Comparison of ENCODE assay signal across 12 cellular contexts in genomic region chr7:40008218-40008815, GRCh38. TPM values are rescaled to one million over a fixed set of nuclear protein-coding genes. Genes with fewer than 3 reads are reported as not detected.
DNase-seq lines count a peak whose midpoint lies in the region; ATAC-seq lines count a peak whose summit lies in the region.
"Had no signal": no experiment of that assay in that cellular context is flagged by ENCODE, and none has a peak within 500 bp of the region (broad histone marks: within the 10 kb centered on the region; RNA-seq: fewer than 3 reads in every experiment).

No MANE protein-coding gene starts in this region.

- H3K9me3 ChIP-seq in CD4-positive, CD25-positive, alpha-beta regulatory T cell (ENCODE audit: control insufficient read depth in 2 of 2, low read length in 2 of 2): no peaks in the 10 kb centered on the region
- no peaks in the 10 kb centered on the region for H3K9me3 ChIP-seq in MG63

- no peaks in the 10 kb centered on the region for H3K27me3 Mint-ChIP-seq in CD4-positive, CD25-positive, alpha-beta regulatory T cell
- H3K27me3 Mint-ChIP-seq in activated T-helper 1 cell treated with anti-CD3 and anti-CD28 coated beads, Interleukin-12 subunit alpha, Interleukin-12 subunit beta, Interleukin-2, Interleukin-4 antibody, amounts not matched to agents 30 ng/mL and 10 ng/mL and 1 ng/mL, durations not matched to agents 14 hours and 24 hours and 36 hours (ENCODE audit: insufficient read depth): no peaks in the 10 kb centered on the region
- H3K27me3 Mint-ChIP-seq: activated B cell treated with CpG ODN at 0.5 μM for 24 hours, naive B cell had no signal

- H3K36me3 Mint-ChIP-seq in CD4-positive, CD25-positive, alpha-beta regulatory T cell: peaks cover 32% of the 10 kb centered on the region
- peaks cover 16% of the 10 kb centered on the region for H3K36me3 Mint-ChIP-seq in activated T-helper 1 cell treated with anti-CD3 and anti-CD28 coated beads, Interleukin-12 subunit alpha, Interleukin-12 subunit beta, Interleukin-2, Interleukin-4 antibody, amounts not matched to agents 30 ng/mL and 10 ng/mL and 1 ng/mL, durations not matched to agents 14 hours and 24 hours and 36 hours (ENCODE audit: low read depth)

- intact Hi-C loops in activated T-helper 1 cell treated with anti-CD3 and anti-CD28 coated beads, Interleukin-12 subunit alpha, Interleukin-12 subunit beta, Interleukin-2, Interleukin-4 antibody, amounts not matched to agents 30 ng/mL and 10 ng/mL and 1 ng/mL, durations not matched to agents 14 hours and 24 hours and 36 hours (cut with micrococcal nuclease): no loop called here

- peak overlapping the region in 2 of 3 donors; percentile 15 to 25 for H3K27ac Mint-ChIP-seq in CD4-positive, CD25-positive, alpha-beta regulatory T cell
- no peak overlapping the region for H3K27ac Mint-ChIP-seq in activated T-helper 1 cell treated with anti-CD3 and anti-CD28 coated beads, Interleukin-12 subunit alpha, Interleukin-12 subunit beta, Interleukin-2, Interleukin-4 antibody, amounts not matched to agents 30 ng/mL and 10 ng/mL and 1 ng/mL, durations not matched to agents 14 hours and 24 hours and 36 hours
- H3K27ac Mint-ChIP-seq: activated B cell treated with CpG ODN at 0.5 μM for 24 hours had no signal

- DNase-seq in CD4-positive, CD25-positive, alpha-beta regulatory T cell: no peak
- DNase-seq in MG63 (peak; percentile 8), dermis blood vessel endothelial cell (peak; percentile 21), left kidney (ENCODE audit: low read depth, low spot score) (peak; percentile 9), DMS53 treated with DMSO at 0.1 percent for 48 hours (lab: John Stamatoyannopoulos, UW; ENCODE audit: unreplicated experiment) (no peak)
- DNase-seq in activated T-helper 1 cell treated with anti-CD3 and anti-CD28 coated beads, Interleukin-12 subunit alpha, Interleukin-12 subunit beta, Interleukin-2, Interleukin-4 antibody, amounts not matched to agents 30 ng/mL and 10 ng/mL and 1 ng/mL, durations not matched to agents 14 hours and 24 hours and 36 hours (ENCODE audit: low spot score): no peak
- DNase-seq: activated B cell treated with CpG ODN at 0.5 μM for 24 hours; activated effector memory CD4-positive, alpha-beta T cell treated with Interleukin-2 at 50 U/mL for 16 hours; naive B cell; NCI-H510A treated with DMSO at 0.1 percent for 48 hours had no signal

- peaks cover 11 to 20% (median 14%) of the 10 kb centered on the region in 4 donors for H3K4me1 Mint-ChIP-seq in CD4-positive, CD25-positive, alpha-beta regulatory T cell
- H3K4me1 Mint-ChIP-seq in activated T-helper 1 cell treated with anti-CD3 and anti-CD28 coated beads, Interleukin-12 subunit alpha, Interleukin-12 subunit beta, Interleukin-2, Interleukin-4 antibody, amounts not matched to agents 30 ng/mL and 10 ng/mL and 1 ng/mL, durations not matched to agents 14 hours and 24 hours and 36 hours (ENCODE audit: low read depth): peaks cover 9% of the 10 kb centered on the region

- no peak overlapping the region for H3K4me3 Mint-ChIP-seq in CD4-positive, CD25-positive, alpha-beta regulatory T cell
- no peak overlapping the region for H3K4me3 Mint-ChIP-seq in activated T-helper 1 cell treated with anti-CD3 and anti-CD28 coated beads, Interleukin-12 subunit alpha, Interleukin-12 subunit beta, Interleukin-2, Interleukin-4 antibody, amounts not matched to agents 30 ng/mL and 10 ng/mL and 1 ng/mL, durations not matched to agents 14 hours and 24 hours and 36 hours
- H3K4me3 Mint-ChIP-seq: activated B cell treated with CpG ODN at 0.5 μM for 24 hours, naive B cell had no signal

- H3K4me3 ChIP-seq in CD4-positive, CD25-positive, alpha-beta regulatory T cell (ENCODE audit: low read depth, low read length): no peak overlapping the region
- H3K4me3 ChIP-seq in MG63: no peak overlapping the region

- H3K4me1 ChIP-seq in CD4-positive, CD25-positive, alpha-beta regulatory T cell (ENCODE audit: control insufficient read depth, insufficient read depth, low read length, poor library complexity, severe bottlenecking): no peaks in the 10 kb centered on the region

- ATAC-seq in CD4-positive, CD25-positive, alpha-beta regulatory T cell (ENCODE audit: low read depth in 2 of 2): no peak
- ATAC-seq in HG03280 (IDR thresholded peaks at IDR 0.05; ENCODE audit: unreplicated experiment) (no peak), GM18858 (IDR thresholded peaks at IDR 0.05; ENCODE audit: unreplicated experiment) (no peak)

- H3K36me3 ChIP-seq in CD4-positive, CD25-positive, alpha-beta regulatory T cell (ENCODE audit: control insufficient read depth, insufficient read depth, low read length): peaks cover 35% of the 10 kb centered on the region
- peaks cover 12% of the 10 kb centered on the region for H3K36me3 ChIP-seq in MG63

- H3K9me3 Mint-ChIP-seq in CD4-positive, CD25-positive, alpha-beta regulatory T cell: peaks cover 0 to 1% (median 0%) of the 10 kb centered on the region in 7 donors
- H3K9me3 Mint-ChIP-seq in activated T-helper 1 cell treated with anti-CD3 and anti-CD28 coated beads, Interleukin-12 subunit alpha, Interleukin-12 subunit beta, Interleukin-2, Interleukin-4 antibody, amounts not matched to agents 30 ng/mL and 10 ng/mL and 1 ng/mL, durations not matched to agents 14 hours and 24 hours and 36 hours: no peaks in the 10 kb centered on the region
- H3K9me3 Mint-ChIP-seq: activated B cell treated with CpG ODN at 0.5 μM for 24 hours, naive B cell had no signal

- no peak overlapping the region for H3K27ac ChIP-seq in CD4-positive, CD25-positive, alpha-beta regulatory T cell (ENCODE audit: insufficient read depth, low read length, poor library complexity, severe bottlenecking)

- no peaks in the 10 kb centered on the region for H3K27me3 ChIP-seq in CD4-positive, CD25-positive, alpha-beta regulatory T cell (ENCODE audit: control insufficient read depth, insufficient read depth, low read length)
- no peaks in the 10 kb centered on the region for H3K27me3 ChIP-seq in MG63

RNA-seq across cellular contexts. Expression of gene CDK13, which starts 58.3 kb away (rescaled TPM):
- total RNA-seq in CD4-positive, CD25-positive, alpha-beta regulatory T cell: 124 TPM
- 10 to 100 TPM; 23.7 to 34.0 (median 33.7) TPM for polyA plus RNA-seq in CD4-positive, CD25-positive, alpha-beta regulatory T cell
- total RNA-seq in MG63 (2014; rRNA removed; shearing (Covaris generic); ENCODE audit: low replicate concordance): 24.1 and 44.5 TPM in 2 replicates
- total RNA-seq in dermis blood vessel endothelial cell: 57.1 and 78.1 TPM in 2 replicates
- total RNA-seq in activated T-helper 1 cell treated with anti-CD3 and anti-CD28 coated beads, Interleukin-12 subunit alpha, Interleukin-12 subunit beta, Interleukin-2, Interleukin-4 antibody, amounts not matched to agents 30 ng/mL and 10 ng/mL and 1 ng/mL, durations not matched to agents 14 hours and 24 hours and 36 hours: 46.5 and 48.6 TPM in 2 replicates

Comparison
In these comparisons a context has a peak if more than half of its experiments do, and no peak if none do; other contexts are left out.
1. DNase-seq: peak in MG63 (single experiment), dermis blood vessel endothelial cell (single experiment) and left kidney (single experiment); none in CD4-positive, CD25-positive, alpha-beta regulatory T cell (0 of 3), activated T-helper 1 cell treated with anti-CD3 and anti-CD28 coated beads, Interleukin-12 subunit alpha, Interleukin-12 subunit beta, Interleukin-2, Interleukin-4 antibody, amounts not matched to agents 30 ng/mL and 10 ng/mL and 1 ng/mL, durations not matched to agents 14 hours and 24 hours and 36 hours (single experiment) and DMS53 treated with DMSO at 0.1 percent for 48 hours (single experiment).